In the genomic region with DNA sequence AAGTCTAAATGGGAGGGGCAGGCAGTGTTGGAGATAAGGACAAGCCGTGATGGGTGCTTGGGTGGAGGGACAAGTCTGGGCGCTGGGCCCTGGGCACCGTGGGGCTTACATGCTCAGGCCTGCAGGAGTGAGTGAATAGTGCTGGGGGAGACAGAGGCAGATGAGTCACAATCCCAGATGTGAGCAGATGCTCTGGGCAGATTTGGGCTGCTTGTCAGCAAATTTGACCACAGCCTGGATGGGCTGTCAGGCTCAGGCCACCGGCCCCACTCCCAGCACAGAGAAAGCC, we compare ENCODE assay signal across 8 cellular contexts. TPM values are rescaled to one million over a fixed set of nuclear protein-coding genes. Genes with fewer than 3 reads are reported as not detected.
DNase-seq lines count a peak whose midpoint lies in the region; ATAC-seq, FAIRE-seq and TF ChIP-seq lines count a peak whose summit lies in the region.

No MANE protein-coding gene starts in this region.

- 77% methylated on average over 4 of the region's 4 CpGs for WGBS in liver

- H3K27ac Mint-ChIP-seq in activated T-helper 17 cell treated with anti-CD3 and anti-CD28 coated beads, Interleukin-2, amount 50 U/mL, for 72 hours, result peak overlapping the region; percentile 53

- no peaks in the 10 kb centered on the region for H3K36me3 Mint-ChIP-seq in activated T-helper 17 cell treated with anti-CD3 and anti-CD28 coated beads, Interleukin-2, amount 50 U/mL, for 72 hours (ENCODE audit: low read depth)

- FAIRE-seq in urothelium cell line (lab: Jason Lieb, UNC), result peak; percentile 53

- no peaks in the 10 kb centered on the region for H3K4me1 Mint-ChIP-seq in activated T-helper 17 cell treated with anti-CD3 and anti-CD28 coated beads, Interleukin-2, amount 50 U/mL, for 72 hours

- H3K4me3 ChIP-seq in liver (ENCODE audit: low read depth in 1 of 3, low read length in 3 of 3), result no peak overlapping the region
- no peak overlapping the region for H3K4me3 ChIP-seq in HAP-1

- in situ Hi-C loops in HAP-1 (cut with MboI; ENCODE audit: low sequenced_read_pairs), result no loop called here

- TF ChIP-seq RAD21 in liver (IDR thresholded peaks at IDR 0.05), result no peak

- no peaks in the 10 kb centered on the region for H3K36me3 ChIP-seq in liver (ENCODE audit: control insufficient read depth in 4 of 4, insufficient read depth in 3 of 4, low read depth in 1 of 4, low read length in 3 of 4)
- no peaks in the 10 kb centered on the region for H3K36me3 ChIP-seq in HAP-1 (replicated peaks)

- peak overlapping the region; percentile 38 for H3K4me3 Mint-ChIP-seq in activated T-helper 17 cell treated with anti-CD3 and anti-CD28 coated beads, Interleukin-2, amount 50 U/mL, for 72 hours

- peak; percentile 75 for DNase-seq in Right ventricle myocardium inferior (ENCODE audit: missing footprints)
- no peak for DNase-seq in cardiac septum (ENCODE audit: low spot score)
- DNase-seq in urothelium cell line (ENCODE audit: low spot score), result no peak
- no peak for DNase-seq in HAP-1 (ENCODE audit: low spot score in 2 of 2)
- no peak for DNase-seq in DMS 273 (lab: John Stamatoyannopoulos, UW; ENCODE audit: unreplicated experiment)

- H3K9ac ChIP-seq in liver (ENCODE audit: low read depth in 1 of 2, low read length in 2 of 2), result no peak overlapping the region

- peak; percentile 70 for ATAC-seq in Right ventricle myocardium inferior
- peak; percentile 43 for ATAC-seq in activated T-helper 17 cell treated with anti-CD3 and anti-CD28 coated beads, Interleukin-2, amount 50 U/mL, for 72 hours (replicated peaks)
- ATAC-seq in GM19467 (IDR thresholded peaks at IDR 0.05; ENCODE audit: unreplicated experiment), result no peak

- H3K4me1 ChIP-seq in liver (ENCODE audit: control insufficient read depth in 4 of 4, insufficient read depth in 4 of 4, low read length in 3 of 4) (no peaks in the 10 kb centered on the region), HAP-1 (peaks cover 11% of the 10 kb centered on the region)

- intact Hi-C loops in Right ventricle myocardium inferior (cut with DNase I), result loop anchor here (1.0 to 2.0 kb wide), 2 partner anchors 41 to 90 kb away; a partner anchor contains a TSS
- intact Hi-C loops in cardiac septum (cut with DNase I), result loop anchor here (5.0 kb wide), 1 partner anchor 42 kb away; a partner anchor contains a TSS

- no peaks in the 10 kb centered on the region for H3K9me3 Mint-ChIP-seq in activated T-helper 17 cell treated with anti-CD3 and anti-CD28 coated beads, Interleukin-2, amount 50 U/mL, for 72 hours

- H3K27me3 Mint-ChIP-seq in activated T-helper 17 cell treated with anti-CD3 and anti-CD28 coated beads, Interleukin-2, amount 50 U/mL, for 72 hours, result no peaks in the 10 kb centered on the region

- TF ChIP-seq CTCF in liver (IDR thresholded peaks at IDR 0.05; ENCODE audit: low read depth, low read length, missing input control), result no peak

- no peaks in the 10 kb centered on the region for H3K27me3 ChIP-seq in liver (ENCODE audit: control insufficient read depth in 4 of 4, insufficient read depth in 4 of 4, low read length in 3 of 4)
- H3K27me3 ChIP-seq in HAP-1 (ENCODE audit: low read depth), result no peaks in the 10 kb centered on the region

- no peaks in the 10 kb centered on the region for H3K9me3 ChIP-seq in liver (ENCODE audit: control insufficient read depth in 4 of 4, low read length in 3 of 4)
- no peaks in the 10 kb centered on the region for H3K9me3 ChIP-seq in HAP-1

- peak overlapping the region; percentile 14 to 54 for H3K27ac ChIP-seq in liver (ENCODE audit: low read depth in 1 of 2, low read length in 2 of 2)

TF ChIP-seq in liver, 16 proteins besides CTCF, POLR2A, EP300 and RAD21:
- TF ChIP-seq, protein P1, sequence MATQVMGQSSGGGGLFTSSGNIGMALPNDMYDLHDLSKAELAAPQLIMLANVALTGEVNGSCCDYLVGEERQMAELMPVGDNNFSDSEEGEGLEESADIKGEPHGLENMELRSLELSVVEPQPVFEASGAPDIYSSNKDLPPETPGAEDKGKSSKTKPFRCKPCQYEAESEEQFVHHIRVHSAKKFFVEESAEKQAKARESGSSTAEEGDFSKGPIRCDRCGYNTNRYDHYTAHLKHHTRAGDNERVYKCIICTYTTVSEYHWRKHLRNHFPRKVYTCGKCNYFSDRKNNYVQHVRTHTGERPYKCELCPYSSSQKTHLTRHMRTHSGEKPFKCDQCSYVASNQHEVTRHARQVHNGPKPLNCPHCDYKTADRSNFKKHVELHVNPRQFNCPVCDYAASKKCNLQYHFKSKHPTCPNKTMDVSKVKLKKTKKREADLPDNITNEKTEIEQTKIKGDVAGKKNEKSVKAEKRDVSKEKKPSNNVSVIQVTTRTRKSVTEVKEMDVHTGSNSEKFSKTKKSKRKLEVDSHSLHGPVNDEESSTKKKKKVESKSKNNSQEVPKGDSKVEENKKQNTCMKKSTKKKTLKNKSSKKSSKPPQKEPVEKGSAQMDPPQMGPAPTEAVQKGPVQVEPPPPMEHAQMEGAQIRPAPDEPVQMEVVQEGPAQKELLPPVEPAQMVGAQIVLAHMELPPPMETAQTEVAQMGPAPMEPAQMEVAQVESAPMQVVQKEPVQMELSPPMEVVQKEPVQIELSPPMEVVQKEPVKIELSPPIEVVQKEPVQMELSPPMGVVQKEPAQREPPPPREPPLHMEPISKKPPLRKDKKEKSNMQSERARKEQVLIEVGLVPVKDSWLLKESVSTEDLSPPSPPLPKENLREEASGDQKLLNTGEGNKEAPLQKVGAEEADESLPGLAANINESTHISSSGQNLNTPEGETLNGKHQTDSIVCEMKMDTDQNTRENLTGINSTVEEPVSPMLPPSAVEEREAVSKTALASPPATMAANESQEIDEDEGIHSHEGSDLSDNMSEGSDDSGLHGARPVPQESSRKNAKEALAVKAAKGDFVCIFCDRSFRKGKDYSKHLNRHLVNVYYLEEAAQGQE (IDR thresholded peaks at IDR 0.05), result no peak
- TF ChIP-seq FOXA1 (IDR thresholded peaks at IDR 0.05), result no peak
- TF ChIP-seq JUND (IDR thresholded peaks at IDR 0.05), result no peak
- TF ChIP-seq NR2F2 (IDR thresholded peaks at IDR 0.05), result no peak
- no peak for TF ChIP-seq FOXA2 (IDR thresholded peaks at IDR 0.05)
- no peak for TF ChIP-seq SP1 (IDR thresholded peaks at IDR 0.05)
- TF ChIP-seq EGR1 (IDR thresholded peaks at IDR 0.05; ENCODE audit: low read depth in 2 of 2), result no peak
- TF ChIP-seq, protein P2, sequence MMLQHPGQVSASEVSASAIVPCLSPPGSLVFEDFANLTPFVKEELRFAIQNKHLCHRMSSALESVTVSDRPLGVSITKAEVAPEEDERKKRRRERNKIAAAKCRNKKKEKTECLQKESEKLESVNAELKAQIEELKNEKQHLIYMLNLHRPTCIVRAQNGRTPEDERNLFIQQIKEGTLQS (IDR thresholded peaks at IDR 0.05), result no peak
- TF ChIP-seq, protein P3, sequence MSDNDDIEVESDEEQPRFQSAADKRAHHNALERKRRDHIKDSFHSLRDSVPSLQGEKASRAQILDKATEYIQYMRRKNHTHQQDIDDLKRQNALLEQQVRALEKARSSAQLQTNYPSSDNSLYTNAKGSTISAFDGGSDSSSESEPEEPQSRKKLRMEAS (IDR thresholded peaks at IDR 0.05), result no peak
- TF ChIP-seq, protein P4, sequence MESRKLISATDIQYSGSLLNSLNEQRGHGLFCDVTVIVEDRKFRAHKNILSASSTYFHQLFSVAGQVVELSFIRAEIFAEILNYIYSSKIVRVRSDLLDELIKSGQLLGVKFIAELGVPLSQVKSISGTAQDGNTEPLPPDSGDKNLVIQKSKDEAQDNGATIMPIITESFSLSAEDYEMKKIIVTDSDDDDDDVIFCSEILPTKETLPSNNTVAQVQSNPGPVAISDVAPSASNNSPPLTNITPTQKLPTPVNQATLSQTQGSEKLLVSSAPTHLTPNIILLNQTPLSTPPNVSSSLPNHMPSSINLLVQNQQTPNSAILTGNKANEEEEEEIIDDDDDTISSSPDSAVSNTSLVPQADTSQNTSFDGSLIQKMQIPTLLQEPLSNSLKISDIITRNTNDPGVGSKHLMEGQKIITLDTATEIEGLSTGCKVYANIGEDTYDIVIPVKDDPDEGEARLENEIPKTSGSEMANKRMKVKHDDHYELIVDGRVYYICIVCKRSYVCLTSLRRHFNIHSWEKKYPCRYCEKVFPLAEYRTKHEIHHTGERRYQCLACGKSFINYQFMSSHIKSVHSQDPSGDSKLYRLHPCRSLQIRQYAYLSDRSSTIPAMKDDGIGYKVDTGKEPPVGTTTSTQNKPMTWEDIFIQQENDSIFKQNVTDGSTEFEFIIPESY (IDR thresholded peaks at IDR 0.05), result no peak
- no peak for TF ChIP-seq TAF1 (conservative IDR thresholded peaks at IDR 0.05)
- no peak for TF ChIP-seq RXRA (IDR thresholded peaks at IDR 0.05)
- TF ChIP-seq HNF4A (conservative IDR thresholded peaks at IDR 0.05), result no peak
- TF ChIP-seq YY1 (IDR thresholded peaks at IDR 0.05), result no peak
- TF ChIP-seq GABPA (IDR thresholded peaks at IDR 0.05 in 1 of 2, conservative IDR thresholded peaks at IDR 0.05 in 1 of 2), result no peak
- TF ChIP-seq HNF4G (IDR thresholded peaks at IDR 0.05), result no peak

RNA-seq across cellular contexts. Expression of a gene that starts 41.6 kb away (rescaled TPM):
- total RNA-seq in Right ventricle myocardium inferior, result 42.7 TPM
- 38.8 TPM for total RNA-seq in cardiac septum
- 10 to 100 TPM; 28.8 to 33.0 TPM for total RNA-seq in activated T-helper 17 cell treated with anti-CD3 and anti-CD28 coated beads, Interleukin-2, amount 50 U/mL, for 72 hours
- total RNA-seq in liver, result 10 to 100 TPM in 1 of 2 donors, 1 to 10 TPM in 1; 9.6 to 10.7 TPM
- 10 to 100 TPM in 1 of 2 donors, 1 to 10 TPM in 1; 5.4 to 10.6 TPM for polyA plus RNA-seq in liver
